In the genomic region with DNA sequence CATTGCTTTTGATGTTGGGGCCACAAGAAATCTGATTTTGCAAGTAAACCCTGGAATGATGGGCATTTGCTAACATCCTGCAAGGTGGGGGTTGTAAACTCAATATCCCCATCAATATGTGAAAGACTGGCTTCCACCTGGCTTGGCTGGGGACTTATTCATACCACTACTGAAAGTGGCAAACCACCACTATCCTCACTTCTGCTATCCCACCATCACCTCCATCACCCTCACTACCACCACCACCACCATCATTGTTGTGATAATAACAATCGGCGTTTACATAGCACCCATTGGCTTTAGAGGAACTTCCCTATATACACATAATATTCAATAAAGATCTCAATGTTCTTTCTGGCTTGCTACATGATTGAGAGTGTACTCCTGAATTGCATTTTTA, we compare ENCODE assay signal across 31 cellular contexts.
DNase-seq lines count a peak whose midpoint lies in the region; ATAC-seq and TF ChIP-seq lines count a peak whose summit lies in the region.
"Had no signal": no experiment of that assay in that cellular context is flagged by ENCODE, and none has a peak within 500 bp of the region (broad histone marks: within the 10 kb centered on the region; RNA-seq: fewer than 3 reads in every experiment).

No MANE protein-coding gene starts in this region.

- H3K27me3 ChIP-seq in foreskin keratinocyte = no peaks in the 10 kb centered on the region
- H3K27me3 ChIP-seq: colonic mucosa, testis had no signal

- peaks cover 17% of the 10 kb centered on the region for H3K4me1 Mint-ChIP-seq in stimulated activated memory B cell treated with anti-CD40 and anti-IgM and Interleukin-4, amounts not matched to agents 10 μg/mL and 1 μg/mL and 100 μg/mL, for 72 hours

- no peak for DNase-seq in stimulated activated CD4-positive, alpha-beta T cell treated with anti-CD3 and anti-CD28 coated beads, Interleukin-2, amount 100 ng/mL, for 24 hours
- DNase-seq in foreskin keratinocyte (no peak), NCI-H1417 treated with DMSO at 0.1 percent for 48 hours (lab: John Stamatoyannopoulos, UW) (no peak)
- no peak for DNase-seq in central memory CD4-positive, alpha-beta T cell
- DNase-seq: activated CD4-positive, alpha-beta T cell treated with anti-CD3 and anti-CD28 coated beads for 36 hours; activated T-cell treated with anti-CD3 and anti-CD28 coated beads for 4 hours; anterior cingulate cortex; colonic mucosa; DMS53; effector memory CD4-positive, alpha-beta T cell; erythroblast; foreskin fibroblast; Kasumi-1; left cardiac atrium; MV-4-11; NCI-H1694; NCI-H510A treated with DMSO at 0.1 percent for 48 hours; PC-3; right cardiac atrium; Right ventricle myocardium superior; stimulated activated CD4-positive, alpha-beta T cell treated with anti-CD3 and anti-CD28 coated beads, Interleukin-4, amount 100 ng/mL, for 4 hours; stimulated activated naive CD4-positive, alpha-beta T cell; testis had no signal

- H3K27ac Mint-ChIP-seq in stimulated activated memory B cell treated with anti-CD40 and anti-IgM and Interleukin-4, amounts not matched to agents 10 μg/mL and 1 μg/mL and 100 μg/mL, for 72 hours = no peak overlapping the region
- H3K27ac Mint-ChIP-seq: activated CD4-positive, alpha-beta T cell treated with anti-CD3 and anti-CD28 coated beads for 36 hours; activated naive CD8-positive, alpha-beta T cell had no signal

- H3K27ac ChIP-seq in foreskin keratinocyte = no peak overlapping the region
- H3K27ac ChIP-seq: BLaER1 treated with 17β-estradiol and CSF1 and Interleukin-3, amounts not matched to agents 10 nM and 100 nM; colonic mucosa; parathyroid adenoma; testis had no signal

- H3K4me1 ChIP-seq in foreskin keratinocyte = no peaks in the 10 kb centered on the region
- H3K4me1 ChIP-seq: colonic mucosa, parathyroid adenoma, testis had no signal

- H3K9me3 Mint-ChIP-seq in stimulated activated memory B cell treated with anti-CD40 and anti-IgM and Interleukin-4, amounts not matched to agents 10 μg/mL and 1 μg/mL and 100 μg/mL, for 72 hours = no peaks in the 10 kb centered on the region
- H3K9me3 Mint-ChIP-seq: neural crest cell had no signal

- peaks cover 46% of the 10 kb centered on the region for H3K27me3 Mint-ChIP-seq in stimulated activated memory B cell treated with anti-CD40 and anti-IgM and Interleukin-4, amounts not matched to agents 10 μg/mL and 1 μg/mL and 100 μg/mL, for 72 hours

- H3K36me3 Mint-ChIP-seq in stimulated activated memory B cell treated with anti-CD40 and anti-IgM and Interleukin-4, amounts not matched to agents 10 μg/mL and 1 μg/mL and 100 μg/mL, for 72 hours = no peaks in the 10 kb centered on the region
- H3K36me3 Mint-ChIP-seq: activated naive CD8-positive, alpha-beta T cell had no signal

- ATAC-seq in GM18868 (IDR thresholded peaks at IDR 0.05; ENCODE audit: unreplicated experiment) (peak; percentile 74), GM21529 (IDR thresholded peaks at IDR 0.05; ENCODE audit: unreplicated experiment) (peak; percentile 38), HG03354 (IDR thresholded peaks at IDR 0.05; ENCODE audit: poor library complexity, severe bottlenecking, unreplicated experiment) (peak; percentile 65), foreskin keratinocyte (no peak)
- peak; percentile 69 for ATAC-seq in stimulated activated memory B cell treated with anti-CD40 and anti-IgM and Interleukin-4, amounts not matched to agents 10 μg/mL and 1 μg/mL and 100 μg/mL, for 72 hours
- ATAC-seq: activated CD4-positive, alpha-beta T cell treated with anti-CD3 and anti-CD28 coated beads for 36 hours; left cardiac atrium; PC-3; right cardiac atrium had no signal

- no peak overlapping the region for H3K4me3 Mint-ChIP-seq in stimulated activated memory B cell treated with anti-CD40 and anti-IgM and Interleukin-4, amounts not matched to agents 10 μg/mL and 1 μg/mL and 100 μg/mL, for 72 hours
- H3K4me3 Mint-ChIP-seq: activated CD4-positive, alpha-beta T cell treated with anti-CD3 and anti-CD28 coated beads for 36 hours; activated naive CD8-positive, alpha-beta T cell; neural crest cell had no signal

- no peak for TF ChIP-seq CTCF in foreskin keratinocyte (conservative IDR thresholded peaks at IDR 0.05)
